22 cellular contexts compared by ENCODE assay signal in the genomic region with DNA sequence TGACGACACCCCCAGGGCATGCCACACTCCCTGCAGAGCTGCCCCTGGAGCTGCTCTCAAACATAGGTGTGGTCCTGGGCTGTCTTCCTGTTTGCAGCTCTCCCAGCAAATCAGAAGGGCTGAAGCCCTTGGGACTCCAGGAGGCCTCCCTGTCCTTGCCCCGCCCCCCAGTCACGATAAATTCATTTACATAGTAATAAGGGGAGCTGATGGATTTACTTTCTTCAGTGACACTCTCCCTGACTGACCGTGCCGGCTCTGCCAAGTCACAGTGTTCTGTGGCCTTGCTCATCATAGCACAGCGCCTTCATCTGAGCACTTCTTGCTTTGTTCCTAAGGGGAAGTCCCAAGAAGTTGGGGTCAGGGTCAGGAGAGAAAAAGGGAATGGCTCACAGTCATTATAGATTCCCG.
DNase-seq lines count a peak whose midpoint lies in the region; ATAC-seq and TF ChIP-seq lines count a peak whose summit lies in the region.
"Had no signal": no experiment of that assay in that cellular context is flagged by ENCODE, and none has a peak within 500 bp of the region (broad histone marks: within the 10 kb centered on the region; RNA-seq: fewer than 3 reads in every experiment).

No MANE protein-coding gene starts in this region.

- CTCF ChIA-PET in HCT116 (lab: Charles Lee) = no interaction called here
- CTCF ChIA-PET in WTC11 (lab: Charles Lee) = no interaction called here

- H3K4me2 ChIP-seq in HCT116 (ENCODE audit: low read length) (no peak overlapping the region), hepatocyte (no peak overlapping the region)
- H3K4me2 ChIP-seq: smooth muscle cell had no signal

- H3K4me1 ChIP-seq in HCT116 (ENCODE audit: control insufficient read depth in 1 of 2, insufficient read depth in 2 of 2, low read length in 2 of 2) (peaks cover 0 to 8% of the 10 kb centered on the region in 2 experiments; a peak in 2 of 4 replicates), hepatocyte (ENCODE audit: insufficient read depth) (peaks cover 7% of the 10 kb centered on the region)
- H3K4me1 ChIP-seq: adrenal gland had no signal

- intact Hi-C loops in HCT116 (cut with micrococcal nuclease) = no loop called here

- H3K36me3 ChIP-seq in HCT116 (ENCODE audit: control insufficient read depth in 1 of 2, insufficient read depth in 2 of 2, low read length in 2 of 2) (no peaks in the 10 kb centered on the region), hepatocyte (replicated peaks; ENCODE audit: insufficient read depth, low read depth) (no peaks in the 10 kb centered on the region)
- H3K36me3 ChIP-seq: adrenal gland, cardiac muscle cell had no signal

- H3K4me1 Mint-ChIP-seq in WTC11 = peaks cover 27% of the 10 kb centered on the region
- H3K4me1 Mint-ChIP-seq in stimulated activated naive B cell treated with anti-CD40 and anti-IgM and Interleukin-4, amounts not matched to agents 10 μg/mL and 1 μg/mL and 100 μg/mL, for 72 hours = peaks cover 0 to 2% of the 10 kb centered on the region in 2 donors

- no peaks in the 10 kb centered on the region for H3K79me2 ChIP-seq in HCT116 (ENCODE audit: insufficient read depth, low read length)
- no peaks in the 10 kb centered on the region for H3K79me2 ChIP-seq in hepatocyte

- H3K4me3 ChIP-seq in HCT116 (replicated peaks in 1 of 2; ENCODE audit: low read depth in 1 of 2, low read length in 2 of 2) (no peak overlapping the region), hepatocyte (no peak overlapping the region)
- H3K4me3 ChIP-seq: adrenal gland, cardiac muscle cell, dorsolateral prefrontal cortex, smooth muscle cell had no signal

- H3K27ac Mint-ChIP-seq in WTC11 = no peak overlapping the region
- peak overlapping the region; percentile 26 for H3K27ac Mint-ChIP-seq in stimulated activated naive B cell treated with anti-CD40 and anti-IgM and Interleukin-4, amounts not matched to agents 10 μg/mL and 1 μg/mL and 100 μg/mL, for 72 hours
- H3K27ac Mint-ChIP-seq: activated CD8-positive, alpha-beta T cell treated with anti-CD3 and anti-CD28 coated beads, Interleukin-2, amount 10 ng/mL, durations not matched to agents 7 days and 5 days; CD4-positive, alpha-beta T cell; T-helper 2 cell treated with Interferon-gamma antibody and Interleukin-4, amounts not matched to agents 5 μg/mL and 100 μg/mL, for 36 hours had no signal

- DNase-seq in HCT116 (ENCODE audit: low read depth, low spot score) (no peak), WTC11 (ENCODE audit: low spot score) (no peak), hepatocyte (ENCODE audit: low spot score) (peak; percentile 40), omental fat pad (ENCODE audit: low spot score) (no peak), dedifferentiated amniotic fluid mesenchymal stem cell (ENCODE audit: extremely low spot score) (no peak)
- DNase-seq in stimulated activated naive B cell treated with anti-CD40 and anti-IgM and Interleukin-4, amounts not matched to agents 10 μg/mL and 1 μg/mL and 100 μg/mL, for 72 hours = no peak
- DNase-seq: activated CD8-positive, alpha-beta T cell treated with anti-CD3 and anti-CD28 coated beads, Interleukin-2, amount 10 ng/mL, durations not matched to agents 7 days and 5 days; CD4-positive, alpha-beta T cell; dorsolateral prefrontal cortex; foreskin melanocyte; hippocampal formation; NCI-H1092 treated with DMSO at 0.1 percent for 48 hours; NCI-H2081; NCI-H446; nucleus accumbens; stimulated activated CD4-positive, alpha-beta T cell treated with anti-CD3 and anti-CD28 coated beads, Interleukin-2, amount 100 ng/mL, for 48 hours; stimulated activated naive CD4-positive, alpha-beta T cell had no signal

- H3K27me3 ChIP-seq in HCT116 (ENCODE audit: insufficient read depth, low read length) = no peaks in the 10 kb centered on the region
- H3K27me3 ChIP-seq in hepatocyte = no peaks in the 10 kb centered on the region
- H3K27me3 ChIP-seq: adrenal gland, cardiac muscle cell, dorsolateral prefrontal cortex had no signal

- H3K9me3 ChIP-seq in HCT116 (ENCODE audit: control insufficient read depth in 1 of 2, insufficient read depth in 1 of 2, low read depth in 1 of 2, low read length in 2 of 2) (no peaks in the 10 kb centered on the region), hepatocyte (ENCODE audit: low read depth) (no peaks in the 10 kb centered on the region)
- H3K9me3 ChIP-seq: adrenal gland had no signal

- H3K9ac ChIP-seq in HCT116 (ENCODE audit: low read length) = no peak overlapping the region

- H3K27me3 Mint-ChIP-seq in WTC11 (ENCODE audit: low read depth) = peaks cover 8% of the 10 kb centered on the region
- peaks cover 19 to 28% of the 10 kb centered on the region in 2 donors for H3K27me3 Mint-ChIP-seq in stimulated activated naive B cell treated with anti-CD40 and anti-IgM and Interleukin-4, amounts not matched to agents 10 μg/mL and 1 μg/mL and 100 μg/mL, for 72 hours
- H3K27me3 Mint-ChIP-seq: CD4-positive, alpha-beta T cell had no signal

- 75% methylated on average over 7 of the region's 7 CpGs for WGBS in hepatocyte (ENCODE audit: low lambda C conversion rate, missing lambda C conversion rate)

- ATAC-seq in HCT116 = 0 out of 2 replicates have a peak, but pooled peaks have one; percentile 38
- ATAC-seq in WTC11 = peak; percentile 45
- no peak for ATAC-seq in stimulated activated naive B cell treated with anti-CD40 and anti-IgM and Interleukin-4, amounts not matched to agents 10 μg/mL and 1 μg/mL and 100 μg/mL, for 72 hours (replicated peaks)
- ATAC-seq in omental fat pad (ENCODE audit: low FRiP score) = no peak
- ATAC-seq in HG02610 (IDR thresholded peaks at IDR 0.05; ENCODE audit: unreplicated experiment) = no peak
- ATAC-seq: activated CD8-positive, alpha-beta T cell treated with anti-CD3 and anti-CD28 coated beads, Interleukin-2, amount 10 ng/mL, durations not matched to agents 7 days and 5 days had no signal

- BruUV-seq in HCT116 (replicated peaks; lab: Mats Ljungman, UMichigan) = no TSS peak

- TF ChIP-seq POLR2A in HCT116 (IDR thresholded peaks at IDR 0.05; ENCODE audit: borderline replicate concordance, extremely low read depth, insufficient read depth, insufficient read length) = no peak

- H4K20me1 ChIP-seq in HCT116 (ENCODE audit: insufficient read depth) (no peaks in the 10 kb centered on the region), hepatocyte (ENCODE audit: insufficient read depth, poor library complexity, severe bottlenecking) (no peaks in the 10 kb centered on the region)

- RAD21 ChIA-PET in HCT116 (lab: Charles Lee; ENCODE audit: low non-redundant PET in 1 of 2, low total read pairs in 2 of 2, uncharacterized antibody in 2 of 2, unreplicated experiment in 2 of 2) = no interaction called here

- H3K4me3 Mint-ChIP-seq in WTC11 = no peak overlapping the region
- H3K4me3 Mint-ChIP-seq in stimulated activated naive B cell treated with anti-CD40 and anti-IgM and Interleukin-4, amounts not matched to agents 10 μg/mL and 1 μg/mL and 100 μg/mL, for 72 hours = no peak overlapping the region
- H3K4me3 Mint-ChIP-seq: activated CD8-positive, alpha-beta T cell treated with anti-CD3 and anti-CD28 coated beads, Interleukin-2, amount 10 ng/mL, durations not matched to agents 7 days and 5 days; CD4-positive, alpha-beta T cell; T-helper 2 cell treated with Interferon-gamma antibody and Interleukin-4, amounts not matched to agents 5 μg/mL and 100 μg/mL, for 36 hours had no signal

- POLR2A ChIA-PET in HCT116 (lab: Charles Lee) = no interaction called here
- POLR2A ChIA-PET in WTC11 (lab: Charles Lee) = interaction anchor here (1.0 kb wide), 1 partner anchor 121 kb away, joined by 4 read pairs; a partner anchor contains a TSS

- peaks cover 23% of the 10 kb centered on the region for H3K36me3 Mint-ChIP-seq in WTC11
- peaks cover 7 to 11% of the 10 kb centered on the region in 2 donors for H3K36me3 Mint-ChIP-seq in stimulated activated naive B cell treated with anti-CD40 and anti-IgM and Interleukin-4, amounts not matched to agents 10 μg/mL and 1 μg/mL and 100 μg/mL, for 72 hours

- H3K9me3 Mint-ChIP-seq in WTC11 = peaks cover 29% of the 10 kb centered on the region
- peaks cover 8 to 14% of the 10 kb centered on the region in 2 donors for H3K9me3 Mint-ChIP-seq in stimulated activated naive B cell treated with anti-CD40 and anti-IgM and Interleukin-4, amounts not matched to agents 10 μg/mL and 1 μg/mL and 100 μg/mL, for 72 hours

- TF ChIP-seq CTCF in HCT116 (IDR thresholded peaks at IDR 0.05 in 2 of 3, conservative IDR thresholded peaks at IDR 0.05 in 1 of 3; ENCODE audit: borderline replicate concordance in 1 of 3, insufficient read depth in 1 of 3, low read depth in 2 of 3, low read length in 2 of 3) (no peak), WTC11 (IDR thresholded peaks at IDR 0.05) (no peak), hepatocyte (IDR thresholded peaks at IDR 0.05; ENCODE audit: poor library complexity) (no peak), omental fat pad (IDR thresholded peaks at IDR 0.05) (no peak)

- no peak overlapping the region for H2AFZ ChIP-seq in HCT116 (ENCODE audit: low read depth, low read length, poor library complexity, severe bottlenecking)
- no peak overlapping the region for H2AFZ ChIP-seq in hepatocyte

- no peak for TF ChIP-seq RAD21 in HCT116 (IDR thresholded peaks at IDR 0.05; ENCODE audit: low read depth)

- H3K9me2 ChIP-seq in HCT116 (ENCODE audit: insufficient read depth) = no peaks in the 10 kb centered on the region
- H3K9me2 ChIP-seq in hepatocyte (replicated peaks; ENCODE audit: insufficient read depth) = no peaks in the 10 kb centered on the region

- H3K27ac ChIP-seq in HCT116 (ENCODE audit: low read depth, low read length) = no peak overlapping the region
- H3K27ac ChIP-seq in hepatocyte = no peak overlapping the region
- H3K27ac ChIP-seq: adrenal gland, cardiac muscle cell had no signal

TF ChIP-seq in WTC11, 78 proteins besides CTCF, POLR2A, EP300 and RAD21 (continues in another document):
- TF ChIP-seq RORB (CRISPR knock-in tag; IDR thresholded peaks at IDR 0.05) (no peak), ATF1 (CRISPR knock-in tag; IDR thresholded peaks at IDR 0.05) (no peak), KAT7 (CRISPR knock-in tag; IDR thresholded peaks at IDR 0.05; ENCODE audit: borderline replicate concordance) (no peak), ZNF396 (CRISPR knock-in tag; IDR thresholded peaks at IDR 0.05; ENCODE audit: borderline replicate concordance) (no peak), CBFB (CRISPR knock-in tag; IDR thresholded peaks at IDR 0.05; ENCODE audit: low read depth) (no peak)
- TF ChIP-seq, protein P1, sequence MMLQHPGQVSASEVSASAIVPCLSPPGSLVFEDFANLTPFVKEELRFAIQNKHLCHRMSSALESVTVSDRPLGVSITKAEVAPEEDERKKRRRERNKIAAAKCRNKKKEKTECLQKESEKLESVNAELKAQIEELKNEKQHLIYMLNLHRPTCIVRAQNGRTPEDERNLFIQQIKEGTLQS (CRISPR knock-in tag; conservative IDR thresholded peaks at IDR 0.05) = no peak
- TF ChIP-seq, protein P2, sequence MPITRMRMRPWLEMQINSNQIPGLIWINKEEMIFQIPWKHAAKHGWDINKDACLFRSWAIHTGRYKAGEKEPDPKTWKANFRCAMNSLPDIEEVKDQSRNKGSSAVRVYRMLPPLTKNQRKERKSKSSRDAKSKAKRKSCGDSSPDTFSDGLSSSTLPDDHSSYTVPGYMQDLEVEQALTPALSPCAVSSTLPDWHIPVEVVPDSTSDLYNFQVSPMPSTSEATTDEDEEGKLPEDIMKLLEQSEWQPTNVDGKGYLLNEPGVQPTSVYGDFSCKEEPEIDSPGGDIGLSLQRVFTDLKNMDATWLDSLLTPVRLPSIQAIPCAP (CRISPR knock-in tag; IDR thresholded peaks at IDR 0.05) = no peak

Comparison
In these comparisons a context has a peak if more than half of its experiments do, and no peak if none do; other contexts are left out.
1. ATAC-seq: peak in HCT116 (single experiment) and WTC11 (single experiment); none in stimulated activated naive B cell treated with anti-CD40 and anti-IgM and Interleukin-4, amounts not matched to agents 10 μg/mL and 1 μg/mL and 100 μg/mL, for 72 hours (0 of 2), omental fat pad (single experiment) and HG02610 (single experiment).